Comparison of ENCODE assay signal across 1 cellular context in genomic region chr2:127526142-127526939, GRCh38.
A peak's percentile ranks its signal among the peaks of the same experiment; 100 is the strongest.
TF ChIP-seq lines count a peak whose summit lies in the region.

IWS1 (minus strand) TSS chr2:127526489; CDS start chr2:127526208, 281 bp downstream.

TF ChIP-seq in HepG2, 621 proteins besides CTCF, POLR2A, EP300 and RAD21 (continued from another document and continues in another):
- TF ChIP-seq, protein P1, sequence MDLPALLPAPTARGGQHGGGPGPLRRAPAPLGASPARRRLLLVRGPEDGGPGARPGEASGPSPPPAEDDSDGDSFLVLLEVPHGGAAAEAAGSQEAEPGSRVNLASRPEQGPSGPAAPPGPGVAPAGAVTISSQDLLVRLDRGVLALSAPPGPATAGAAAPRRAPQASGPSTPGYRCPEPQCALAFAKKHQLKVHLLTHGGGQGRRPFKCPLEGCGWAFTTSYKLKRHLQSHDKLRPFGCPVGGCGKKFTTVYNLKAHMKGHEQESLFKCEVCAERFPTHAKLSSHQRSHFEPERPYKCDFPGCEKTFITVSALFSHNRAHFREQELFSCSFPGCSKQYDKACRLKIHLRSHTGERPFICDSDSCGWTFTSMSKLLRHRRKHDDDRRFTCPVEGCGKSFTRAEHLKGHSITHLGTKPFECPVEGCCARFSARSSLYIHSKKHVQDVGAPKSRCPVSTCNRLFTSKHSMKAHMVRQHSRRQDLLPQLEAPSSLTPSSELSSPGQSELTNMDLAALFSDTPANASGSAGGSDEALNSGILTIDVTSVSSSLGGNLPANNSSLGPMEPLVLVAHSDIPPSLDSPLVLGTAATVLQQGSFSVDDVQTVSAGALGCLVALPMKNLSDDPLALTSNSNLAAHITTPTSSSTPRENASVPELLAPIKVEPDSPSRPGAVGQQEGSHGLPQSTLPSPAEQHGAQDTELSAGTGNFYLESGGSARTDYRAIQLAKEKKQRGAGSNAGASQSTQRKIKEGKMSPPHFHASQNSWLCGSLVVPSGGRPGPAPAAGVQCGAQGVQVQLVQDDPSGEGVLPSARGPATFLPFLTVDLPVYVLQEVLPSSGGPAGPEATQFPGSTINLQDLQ (CRISPR knock-in tag; IDR thresholded peaks at IDR 0.05): 0 out of 2 replicates have a peak, but pooled peaks have one; percentile 36
- TF ChIP-seq GATAD1 (CRISPR knock-in tag; IDR thresholded peaks at IDR 0.05) (peak; percentile 90), NFE2 (CRISPR knock-in tag; IDR thresholded peaks at IDR 0.05) (no peak), SP1 (IDR thresholded peaks at IDR 0.05) (no peak), SP1 (CRISPR knock-in tag; IDR thresholded peaks at IDR 0.05) (peak; percentile 35; the same call in 1 of the 2 replicates), JUN (CRISPR knock-in tag; IDR thresholded peaks at IDR 0.05) (no peak), HOMEZ (CRISPR knock-in tag; IDR thresholded peaks at IDR 0.05; ENCODE audit: low read depth) (peak; percentile 14; the same call in 1 of the 2 replicates), ZNF7 (CRISPR knock-in tag; IDR thresholded peaks at IDR 0.05) (peak; percentile 21; the same call in 1 of the 2 replicates), ZNF17 (CRISPR knock-in tag; IDR thresholded peaks at IDR 0.05) (no peak), ZNF224 (CRISPR knock-in tag; IDR thresholded peaks at IDR 0.05) (0 out of 2 replicates have a peak, but pooled peaks have one; percentile 66), HDAC6 (IDR thresholded peaks at IDR 0.05; ENCODE audit: low read depth, low read length) (no peak), NR2F2 (IDR thresholded peaks at IDR 0.05; ENCODE audit: borderline replicate concordance, low read depth) (peak; percentile 37; the same call in 1 of the 2 replicates), JUND (CRISPR knock-in tag; IDR thresholded peaks at IDR 0.05) (no peak; the same call in 1 of the 2 replicates), ZBTB7B (CRISPR knock-in tag; IDR thresholded peaks at IDR 0.05) (peak; percentile 48; the same call in 1 of the 2 replicates), GLI4 (CRISPR knock-in tag; IDR thresholded peaks at IDR 0.05; ENCODE audit: borderline replicate concordance) (no peak), MYNN (CRISPR knock-in tag; IDR thresholded peaks at IDR 0.05; ENCODE audit: low read depth) (no peak), ZFP62 (CRISPR knock-in tag; IDR thresholded peaks at IDR 0.05) (no peak), ZNF546 (CRISPR knock-in tag; conservative IDR thresholded peaks at IDR 0.05) (no peak; the same call in 1 of the 2 replicates), ZNF512 (CRISPR knock-in tag; IDR thresholded peaks at IDR 0.05) (0 out of 2 replicates have a peak, but pooled peaks have one; percentile 43), ISX (CRISPR knock-in tag; conservative IDR thresholded peaks at IDR 0.05) (no peak), TRIM22 (IDR thresholded peaks at IDR 0.05) (no peak), ZNF260 (CRISPR knock-in tag; IDR thresholded peaks at IDR 0.05; ENCODE audit: borderline replicate concordance, low read depth) (no peak), GATA4 (IDR thresholded peaks at IDR 0.05; ENCODE audit: borderline replicate concordance, low read depth) (no peak), ZNF619 (CRISPR knock-in tag; IDR thresholded peaks at IDR 0.05) (peak; percentile 72; the same call in 1 of the 2 replicates), ZNF101 (CRISPR knock-in tag; IDR thresholded peaks at IDR 0.05; ENCODE audit: borderline replicate concordance, low read depth) (no peak), BHLHE40 (IDR thresholded peaks at IDR 0.05; ENCODE audit: low read length) (no peak), ZNF775 (CRISPR knock-in tag; IDR thresholded peaks at IDR 0.05; ENCODE audit: borderline replicate concordance) (no peak), PAXIP1 (CRISPR knock-in tag; conservative IDR thresholded peaks at IDR 0.05) (peak; percentile 61), TEAD3 (CRISPR knock-in tag; optimal IDR thresholded peaks at IDR 0.05; ENCODE audit: borderline replicate concordance) (peak; percentile 79)
- TF ChIP-seq, protein P2, sequence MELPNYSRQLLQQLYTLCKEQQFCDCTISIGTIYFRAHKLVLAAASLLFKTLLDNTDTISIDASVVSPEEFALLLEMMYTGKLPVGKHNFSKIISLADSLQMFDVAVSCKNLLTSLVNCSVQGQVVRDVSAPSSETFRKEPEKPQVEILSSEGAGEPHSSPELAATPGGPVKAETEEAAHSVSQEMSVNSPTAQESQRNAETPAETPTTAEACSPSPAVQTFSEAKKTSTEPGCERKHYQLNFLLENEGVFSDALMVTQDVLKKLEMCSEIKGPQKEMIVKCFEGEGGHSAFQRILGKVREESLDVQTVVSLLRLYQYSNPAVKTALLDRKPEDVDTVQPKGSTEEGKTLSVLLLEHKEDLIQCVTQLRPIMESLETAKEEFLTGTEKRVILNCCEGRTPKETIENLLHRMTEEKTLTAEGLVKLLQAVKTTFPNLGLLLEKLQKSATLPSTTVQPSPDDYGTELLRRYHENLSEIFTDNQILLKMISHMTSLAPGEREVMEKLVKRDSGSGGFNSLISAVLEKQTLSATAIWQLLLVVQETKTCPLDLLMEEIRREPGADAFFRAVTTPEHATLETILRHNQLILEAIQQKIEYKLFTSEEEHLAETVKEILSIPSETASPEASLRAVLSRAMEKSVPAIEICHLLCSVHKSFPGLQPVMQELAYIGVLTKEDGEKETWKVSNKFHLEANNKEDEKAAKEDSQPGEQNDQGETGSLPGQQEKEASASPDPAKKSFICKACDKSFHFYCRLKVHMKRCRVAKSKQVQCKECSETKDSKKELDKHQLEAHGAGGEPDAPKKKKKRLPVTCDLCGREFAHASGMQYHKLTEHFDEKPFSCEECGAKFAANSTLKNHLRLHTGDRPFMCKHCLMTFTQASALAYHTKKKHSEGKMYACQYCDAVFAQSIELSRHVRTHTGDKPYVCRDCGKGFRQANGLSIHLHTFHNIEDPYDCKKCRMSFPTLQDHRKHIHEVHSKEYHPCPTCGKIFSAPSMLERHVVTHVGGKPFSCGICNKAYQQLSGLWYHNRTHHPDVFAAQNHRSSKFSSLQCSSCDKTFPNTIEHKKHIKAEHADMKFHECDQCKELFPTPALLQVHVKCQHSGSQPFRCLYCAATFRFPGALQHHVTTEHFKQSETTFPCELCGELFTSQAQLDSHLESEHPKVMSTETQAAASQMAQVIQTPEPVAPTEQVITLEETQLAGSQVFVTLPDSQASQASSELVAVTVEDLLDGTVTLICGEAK (IDR thresholded peaks at IDR 0.05): no peak
- TF ChIP-seq, protein P2 (CRISPR knock-in tag; IDR thresholded peaks at IDR 0.05): peak; percentile 61; the same call in 1 of the 2 replicates
- TF ChIP-seq, protein P3, sequence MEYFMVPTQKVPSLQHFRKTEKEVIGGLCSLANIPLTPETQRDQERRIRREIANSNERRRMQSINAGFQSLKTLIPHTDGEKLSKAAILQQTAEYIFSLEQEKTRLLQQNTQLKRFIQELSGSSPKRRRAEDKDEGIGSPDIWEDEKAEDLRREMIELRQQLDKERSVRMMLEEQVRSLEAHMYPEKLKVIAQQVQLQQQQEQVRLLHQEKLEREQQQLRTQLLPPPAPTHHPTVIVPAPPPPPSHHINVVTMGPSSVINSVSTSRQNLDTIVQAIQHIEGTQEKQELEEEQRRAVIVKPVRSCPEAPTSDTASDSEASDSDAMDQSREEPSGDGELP (IDR thresholded peaks at IDR 0.05; ENCODE audit: borderline replicate concordance, low read depth): no peak
- TF ChIP-seq, protein P4, sequence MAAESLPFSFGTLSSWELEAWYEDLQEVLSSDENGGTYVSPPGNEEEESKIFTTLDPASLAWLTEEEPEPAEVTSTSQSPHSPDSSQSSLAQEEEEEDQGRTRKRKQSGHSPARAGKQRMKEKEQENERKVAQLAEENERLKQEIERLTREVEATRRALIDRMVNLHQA (CRISPR knock-in tag; IDR thresholded peaks at IDR 0.05): no peak
- TF ChIP-seq, protein P5, sequence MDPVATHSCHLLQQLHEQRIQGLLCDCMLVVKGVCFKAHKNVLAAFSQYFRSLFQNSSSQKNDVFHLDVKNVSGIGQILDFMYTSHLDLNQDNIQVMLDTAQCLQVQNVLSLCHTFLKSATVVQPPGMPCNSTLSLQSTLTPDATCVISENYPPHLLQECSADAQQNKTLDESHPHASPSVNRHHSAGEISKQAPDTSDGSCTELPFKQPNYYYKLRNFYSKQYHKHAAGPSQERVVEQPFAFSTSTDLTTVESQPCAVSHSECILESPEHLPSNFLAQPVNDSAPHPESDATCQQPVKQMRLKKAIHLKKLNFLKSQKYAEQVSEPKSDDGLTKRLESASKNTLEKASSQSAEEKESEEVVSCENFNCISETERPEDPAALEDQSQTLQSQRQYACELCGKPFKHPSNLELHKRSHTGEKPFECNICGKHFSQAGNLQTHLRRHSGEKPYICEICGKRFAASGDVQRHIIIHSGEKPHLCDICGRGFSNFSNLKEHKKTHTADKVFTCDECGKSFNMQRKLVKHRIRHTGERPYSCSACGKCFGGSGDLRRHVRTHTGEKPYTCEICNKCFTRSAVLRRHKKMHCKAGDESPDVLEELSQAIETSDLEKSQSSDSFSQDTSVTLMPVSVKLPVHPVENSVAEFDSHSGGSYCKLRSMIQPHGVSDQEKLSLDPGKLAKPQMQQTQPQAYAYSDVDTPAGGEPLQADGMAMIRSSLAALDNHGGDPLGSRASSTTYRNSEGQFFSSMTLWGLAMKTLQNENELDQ (CRISPR knock-in tag; IDR thresholded peaks at IDR 0.05; ENCODE audit: borderline replicate concordance): no peak
